24 cellular contexts compared by ENCODE assay signal in genomic region chr11:130508913-130509312, GRCh38.
"Had no signal": no experiment of that assay in that cellular context is flagged by ENCODE, and none has a peak within 500 bp of the region (broad histone marks: within the 10 kb centered on the region; RNA-seq: fewer than 3 reads in every experiment).

No MANE protein-coding gene starts in this region.

- H3K9me3 ChIP-seq: esophagus squamous epithelium, gastroesophageal sphincter, neutrophil, testis had no signal

- H3K27ac Mint-ChIP-seq: dendritic cell treated with granulocyte-macrophage colony-stimulating factor and Interleukin-4, amounts not matched to agents 40 ng/mL and 50 ng/mL, for 4 days; effector memory CD8-positive, alpha-beta T cell; memory B cell; naive B cell; nephron progenitor cell; stimulated activated memory B cell treated with anti-CD40 and anti-IgM and Interleukin-4, amounts not matched to agents 10 μg/mL and 1 μg/mL and 100 μg/mL, for 72 hours; stimulated activated naive CD8-positive, alpha-beta T cell treated with anti-CD3 and anti-CD28 coated beads, Interleukin-15, Interleukin-2, amounts not matched to agents 100 ng/mL and 50 ng/mL, for 24 hours had no signal

- H3K27me3 ChIP-seq: esophagus squamous epithelium, gastroesophageal sphincter, neutrophil, testis, transverse colon had no signal

- H3K4me3 Mint-ChIP-seq: dendritic cell treated with granulocyte-macrophage colony-stimulating factor and Interleukin-4, amounts not matched to agents 40 ng/mL and 50 ng/mL, for 4 days; effector memory CD8-positive, alpha-beta T cell; memory B cell; nephron progenitor cell; stimulated activated memory B cell treated with anti-CD40 and anti-IgM and Interleukin-4, amounts not matched to agents 10 μg/mL and 1 μg/mL and 100 μg/mL, for 72 hours; stimulated activated naive CD8-positive, alpha-beta T cell treated with anti-CD3 and anti-CD28 coated beads, Interleukin-15, Interleukin-2, amounts not matched to agents 100 ng/mL and 50 ng/mL, for 24 hours had no signal

- H3K4me1 Mint-ChIP-seq: memory B cell; naive B cell; stimulated activated memory B cell treated with anti-CD40 and anti-IgM and Interleukin-4, amounts not matched to agents 10 μg/mL and 1 μg/mL and 100 μg/mL, for 72 hours had no signal

- FAIRE-seq: kidney had no signal

- H3K4me1 ChIP-seq: spleen had no signal

- H3K27ac ChIP-seq: esophagus squamous epithelium, gastroesophageal sphincter, left ventricle myocardium inferior, lower lobe of right lung, neutrophil, spleen, testis, transverse colon had no signal

- H3K36me3 ChIP-seq: esophagus squamous epithelium, gastroesophageal sphincter, left ventricle myocardium inferior, lower lobe of right lung, neutrophil, spleen, transverse colon had no signal

- ATAC-seq: effector memory CD8-positive, alpha-beta T cell; gastroesophageal sphincter; left cardiac atrium; lower lobe of right lung; sciatic nerve; stimulated activated memory B cell treated with anti-CD40 and anti-IgM and Interleukin-4, amounts not matched to agents 10 μg/mL and 1 μg/mL and 100 μg/mL, for 72 hours had no signal

- H3K4me3 ChIP-seq: esophagus squamous epithelium, gastroesophageal sphincter, left ventricle myocardium inferior, lower lobe of right lung, spleen, testis, transverse colon had no signal

- H3K27me3 Mint-ChIP-seq: dendritic cell treated with granulocyte-macrophage colony-stimulating factor and Interleukin-4, amounts not matched to agents 40 ng/mL and 50 ng/mL, for 4 days had no signal

- DNase-seq: effector memory CD8-positive, alpha-beta T cell; esophagus squamous epithelium; foreskin fibroblast; glutamatergic neuron; kidney; left cardiac atrium; left ventricle myocardium inferior; lower lobe of right lung; naive B cell; nephron progenitor cell; posterior cingulate gyrus; spleen; stimulated activated CD4-positive, alpha-beta T cell treated with anti-CD3 and anti-CD28 coated beads, Interleukin-15, amount 100 ng/mL, for 24 hours; stimulated activated CD4-positive, alpha-beta T cell treated with anti-CD3 and anti-CD28 coated beads, Interleukin-1b, Interleukin-23, amount 100 ng/mL, for 48 hours; stimulated activated CD4-positive, alpha-beta T cell treated with anti-CD3 and anti-CD28 coated beads, Interleukin-4, amount 100 ng/mL, for 24 hours; testis; transverse colon had no signal
